In genomic region chr7:73890541-73891147, GRCh38 we compare ENCODE assay signal across 1 cellular context.
A peak's percentile ranks its signal among the peaks of the same experiment; 100 is the strongest.
TF ChIP-seq lines count a peak whose summit lies in the region.

No MANE protein-coding gene starts in this region.

TF ChIP-seq in A549, 52 proteins besides CTCF, POLR2A, EP300 and RAD21 (continued from another document):
- TF ChIP-seq, protein P1, sequence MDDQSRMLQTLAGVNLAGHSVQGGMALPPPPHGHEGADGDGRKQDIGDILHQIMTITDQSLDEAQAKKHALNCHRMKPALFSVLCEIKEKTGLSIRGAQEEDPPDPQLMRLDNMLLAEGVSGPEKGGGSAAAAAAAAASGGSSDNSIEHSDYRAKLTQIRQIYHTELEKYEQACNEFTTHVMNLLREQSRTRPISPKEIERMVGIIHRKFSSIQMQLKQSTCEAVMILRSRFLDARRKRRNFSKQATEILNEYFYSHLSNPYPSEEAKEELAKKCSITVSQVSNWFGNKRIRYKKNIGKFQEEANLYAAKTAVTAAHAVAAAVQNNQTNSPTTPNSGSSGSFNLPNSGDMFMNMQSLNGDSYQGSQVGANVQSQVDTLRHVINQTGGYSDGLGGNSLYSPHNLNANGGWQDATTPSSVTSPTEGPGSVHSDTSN (IDR thresholded peaks at IDR 0.05): no peak
- TF ChIP-seq JUN (IDR thresholded peaks at IDR 0.05) (no peak), ZC3H11A (IDR thresholded peaks at IDR 0.05) (peak; percentile 82), TP53 (CRISPR knock-in tag; IDR thresholded peaks at IDR 0.05) (no peak), POLR2AphosphoS2 (conservative IDR thresholded peaks at IDR 0.05; ENCODE audit: low read length) (no peak), CHD2 (IDR thresholded peaks at IDR 0.05; ENCODE audit: low read length, partially characterized antibody) (no peak), HDAC2 (IDR thresholded peaks at IDR 0.05) (no peak)
